ENCODE assay signal across 13 cellular contexts in the genomic region with DNA sequence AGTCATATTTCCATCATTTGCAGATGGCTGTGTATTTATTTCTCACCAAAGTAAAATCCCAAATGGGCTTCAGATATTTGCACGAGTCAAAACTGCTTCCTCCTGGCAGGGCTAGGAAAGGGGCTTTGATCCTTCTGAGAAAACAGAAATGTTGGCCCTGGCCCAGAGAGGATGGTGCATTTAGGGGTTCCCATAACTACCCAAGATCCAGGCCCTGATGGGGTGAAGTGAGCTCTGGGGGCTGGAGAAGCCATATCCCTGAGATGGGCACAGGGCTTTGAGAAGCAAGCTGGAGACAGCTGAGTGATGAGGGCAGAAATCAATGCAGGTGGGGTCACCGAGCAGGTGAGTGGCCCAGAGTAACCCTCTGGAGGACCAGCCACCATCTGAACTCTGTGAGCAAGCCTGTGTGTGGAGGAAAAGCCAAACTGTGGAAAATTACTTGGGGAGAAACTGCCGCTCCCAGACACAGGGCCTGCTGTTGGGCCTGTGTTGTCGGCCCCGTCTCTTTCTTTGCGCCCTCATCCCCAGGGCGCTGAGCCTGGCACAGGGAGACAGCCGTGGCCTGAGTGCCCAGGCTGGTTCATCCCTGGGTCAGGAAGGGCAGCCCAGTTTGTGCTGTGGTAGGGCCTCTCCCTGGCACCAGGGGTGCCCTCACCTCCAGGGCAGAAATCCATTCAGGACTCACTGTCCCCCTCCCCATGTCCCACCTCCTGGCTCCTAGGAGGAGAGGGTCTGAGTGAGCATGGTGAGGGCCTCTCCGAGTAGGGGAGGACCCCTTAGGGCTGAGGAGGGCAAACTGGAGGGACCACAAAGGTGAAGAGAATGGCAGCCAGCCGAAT.
DNase-seq lines count a peak whose midpoint lies in the region; ATAC-seq, FAIRE-seq and TF ChIP-seq lines count a peak whose summit lies in the region.
"Had no signal": no experiment of that assay in that cellular context is flagged by ENCODE, and none has a peak within 500 bp of the region (broad histone marks: within the 10 kb centered on the region; RNA-seq: fewer than 3 reads in every experiment).

No MANE protein-coding gene starts in this region.

- peak; percentile 59 for ATAC-seq in HepG2
- ATAC-seq: stimulated activated naive CD8-positive, alpha-beta T cell treated with anti-CD3 and anti-CD28 coated beads, Interleukin-15, amount 100 ng/mL, for 72 hours had no signal

- H2AFZ ChIP-seq in HepG2 (ENCODE audit: low read length): no peak overlapping the region

- H3K9me3 ChIP-seq in HepG2 (ENCODE audit: low read length) (no peaks in the 10 kb centered on the region), MG63 (no peaks in the 10 kb centered on the region)
- H3K9me3 ChIP-seq: A549 had no signal

- peak overlapping the region; percentile 55 for H3K27ac ChIP-seq in HepG2 (ENCODE audit: extremely low read length, insufficient read depth, low read length)
- peak overlapping the region; percentile 73 for H3K27ac ChIP-seq in rectal smooth muscle tissue (ENCODE audit: low read depth, low read length)
- peak overlapping the region; percentile 57 for H3K27ac ChIP-seq in urinary bladder (ENCODE audit: low read depth)
- H3K27ac ChIP-seq: A549 had no signal

- TF ChIP-seq POLR2A in HepG2 (IDR thresholded peaks at IDR 0.05; ENCODE audit: insufficient read depth in 1 of 2, low read depth in 2 of 2, low read length in 2 of 2): no peak

- H3K27me3 ChIP-seq in HepG2 (ENCODE audit: control insufficient read depth in 1 of 2, insufficient read depth in 2 of 2, low read length in 2 of 2): no peaks in the 10 kb centered on the region
- no peaks in the 10 kb centered on the region for H3K27me3 ChIP-seq in rectal smooth muscle tissue (ENCODE audit: control insufficient read depth, insufficient read depth, low read length)
- H3K27me3 ChIP-seq in MG63: no peaks in the 10 kb centered on the region

- DNase-seq in activated naive CD4-positive, alpha-beta T cell treated with anti-CD3 and anti-CD28 coated beads, Interleukin-2, amount 50 U/mL, for 16 hours: no peak
- no peak for DNase-seq in HepG2 (ENCODE audit: low spot score)
- DNase-seq in A172 (ENCODE audit: low spot score): no peak
- no peak for DNase-seq in hypothalamus (lab: John Stamatoyannopoulos, UW)
- DNase-seq in MG63: no peak
- DNase-seq: activated T-cell treated with anti-CD3 and anti-CD28 coated beads, Interleukin-2, amount 50 U/mL, for 1 hour; effector CD8-positive, alpha-beta T cell; stimulated activated naive CD8-positive, alpha-beta T cell treated with anti-CD3 and anti-CD28 coated beads, Interleukin-15, amount 100 ng/mL, for 72 hours; SW 1271 had no signal

- H3K4me1 ChIP-seq in HepG2 (ENCODE audit: insufficient read depth, low read length): peaks cover 85% of the 10 kb centered on the region
- peaks cover 24% of the 10 kb centered on the region for H3K4me1 ChIP-seq in rectal smooth muscle tissue (ENCODE audit: control insufficient read depth, insufficient read depth, low read length)
- H3K4me1 ChIP-seq in urinary bladder (ENCODE audit: insufficient read depth): peaks cover 2% of the 10 kb centered on the region
- H3K4me1 ChIP-seq: A549 had no signal

- H3K79me2 ChIP-seq in HepG2 (ENCODE audit: insufficient read depth, low read length): no peaks in the 10 kb centered on the region

- TF ChIP-seq CTCF in HepG2 (CRISPR knock-in tag; IDR thresholded peaks at IDR 0.05): peak; percentile 9; the same call in 1 of the 2 replicates

- H3K4me3 Mint-ChIP-seq in activated naive CD4-positive, alpha-beta T cell treated with anti-CD3 and anti-CD28 coated beads, Interleukin-2, amount 50 U/mL, for 24 hours: no peak overlapping the region
- H3K4me3 Mint-ChIP-seq: stimulated activated naive CD8-positive, alpha-beta T cell treated with anti-CD3 and anti-CD28 coated beads, Interleukin-15, amount 100 ng/mL, for 72 hours had no signal

- no peaks in the 10 kb centered on the region for H3K36me3 ChIP-seq in HepG2 (replicated peaks in 1 of 2; ENCODE audit: control insufficient read depth in 1 of 2, insufficient read depth in 2 of 2, low read length in 2 of 2)
- no peaks in the 10 kb centered on the region for H3K36me3 ChIP-seq in rectal smooth muscle tissue (ENCODE audit: control insufficient read depth, insufficient read depth, low read length)
- H3K36me3 ChIP-seq in urinary bladder (ENCODE audit: insufficient read depth): no peaks in the 10 kb centered on the region
- H3K36me3 ChIP-seq in MG63: no peaks in the 10 kb centered on the region

- peak; percentile 52 for FAIRE-seq in HepG2 (lab: Jason Lieb, UNC)
- FAIRE-seq: A549 had no signal

- CTCF ChIA-PET in HepG2 (lab: Yijun Ruan, JAX; ENCODE audit: low intra/inter-chr PET ratio, low total read pairs): no interaction called here

- 54% methylated on average over 4 of the region's 10 CpGs for WGBS in HepG2 (ENCODE audit: low lambda C conversion rate)
- WGBS in urinary bladder: 65% methylated on average over 10 of the region's 10 CpGs

- H3K36me3 Mint-ChIP-seq in activated naive CD4-positive, alpha-beta T cell treated with anti-CD3 and anti-CD28 coated beads, Interleukin-2, amount 50 U/mL, for 24 hours: no peaks in the 10 kb centered on the region

- no peak for TF ChIP-seq RAD21 in HepG2 (CRISPR knock-in tag; IDR thresholded peaks at IDR 0.05)

- in situ Hi-C loops in HepG2 (cut with HindIII; ENCODE audit: extremely low pct_ligation_motif_present, low pct_unique_long_range_greater_than_20kb): no loop called here

- H3K4me3 ChIP-seq in HepG2 (replicated peaks in 1 of 3; ENCODE audit: insufficient read depth in 1 of 3, low read depth in 2 of 3, low read length in 3 of 3) (peak overlapping the region in 2 of 3 experiments; percentile 1 to 3; a peak in 1 of 6 replicates), rectal smooth muscle tissue (ENCODE audit: low read length) (no peak overlapping the region), urinary bladder (ENCODE audit: low read depth, low read length) (no peak overlapping the region), MG63 (no peak overlapping the region)
- H3K4me3 ChIP-seq: A549 had no signal

- intact Hi-C loops in HepG2 (cut with micrococcal nuclease; ENCODE audit: unreplicated experiment): loop anchor here (2.0 kb wide), 1 partner anchor 13 kb away; no protein-coding TSS in a partner anchor

- H3K27ac Mint-ChIP-seq in activated naive CD4-positive, alpha-beta T cell treated with anti-CD3 and anti-CD28 coated beads, Interleukin-2, amount 50 U/mL, for 24 hours: peak overlapping the region; percentile 70

- H3K4me1 Mint-ChIP-seq in activated naive CD4-positive, alpha-beta T cell treated with anti-CD3 and anti-CD28 coated beads, Interleukin-2, amount 50 U/mL, for 24 hours: peaks cover 13% of the 10 kb centered on the region

- H3K9ac ChIP-seq in HepG2 (ENCODE audit: insufficient read depth, low read depth, low read length): peak overlapping the region; percentile 11; the same call in 1 of the 2 replicates
- no peak overlapping the region for H3K9ac ChIP-seq in rectal smooth muscle tissue (ENCODE audit: low read length)

- peak overlapping the region; percentile 52 for H3K4me2 ChIP-seq in HepG2 (ENCODE audit: low read depth, low read length)
- H3K4me2 ChIP-seq: A549 had no signal

- TF ChIP-seq EP300 in HepG2 (IDR thresholded peaks at IDR 0.05; ENCODE audit: low read depth in 2 of 2, low read length in 2 of 2) (peak in 1 of 2 experiments; percentile 54; a peak in 1 of 4 replicates), HepG2 (CRISPR knock-in tag; IDR thresholded peaks at IDR 0.05; ENCODE audit: borderline replicate concordance) (no peak)

- no peaks in the 10 kb centered on the region for H4K20me1 ChIP-seq in HepG2 (ENCODE audit: insufficient read depth, low read length)

- POLR2A ChIA-PET in HepG2 (lab: Yijun Ruan, JAX): interaction anchor here (0.9 to 9.3 kb wide), 5 partner anchors 9 to 260 kb away, joined by 3 to 98 read pairs (median 3); no protein-coding TSS in a partner anchor

- peaks cover 8% of the 10 kb centered on the region for H3K27me3 Mint-ChIP-seq in activated naive CD4-positive, alpha-beta T cell treated with anti-CD3 and anti-CD28 coated beads, Interleukin-2, amount 50 U/mL, for 24 hours

- H3K9me3 Mint-ChIP-seq in activated naive CD4-positive, alpha-beta T cell treated with anti-CD3 and anti-CD28 coated beads, Interleukin-2, amount 50 U/mL, for 24 hours: no peaks in the 10 kb centered on the region
- H3K9me3 Mint-ChIP-seq: stimulated activated naive CD8-positive, alpha-beta T cell treated with anti-CD3 and anti-CD28 coated beads, Interleukin-15, amount 100 ng/mL, for 72 hours had no signal

- no TSS peak for BruUV-seq in HepG2 (replicated peaks; lab: Mats Ljungman, UMichigan)

TF ChIP-seq in HepG2, 621 proteins besides CTCF, POLR2A, EP300 and RAD21 (continues in another document):
- TF ChIP-seq STAT6 (CRISPR knock-in tag; IDR thresholded peaks at IDR 0.05; ENCODE audit: borderline replicate concordance) (no peak), ZNF883 (CRISPR knock-in tag; IDR thresholded peaks at IDR 0.05; ENCODE audit: not compliant biosample characterization) (no peak), GLI4 (CRISPR knock-in tag; IDR thresholded peaks at IDR 0.05; ENCODE audit: borderline replicate concordance) (no peak)

Comparison
In these comparisons a context has a peak if more than half of its experiments do, and no peak if none do; other contexts are left out.
1. H3K4me3 ChIP-seq: peak in HepG2 (2 of 3); none in rectal smooth muscle tissue (single experiment), urinary bladder (single experiment) and MG63 (single experiment).
2. Peak in every context shown above with its lines, with median percentiles within 50 percentile points of each other: H3K27ac ChIP-seq.